9 cellular contexts compared by ENCODE assay signal in the genomic region with DNA sequence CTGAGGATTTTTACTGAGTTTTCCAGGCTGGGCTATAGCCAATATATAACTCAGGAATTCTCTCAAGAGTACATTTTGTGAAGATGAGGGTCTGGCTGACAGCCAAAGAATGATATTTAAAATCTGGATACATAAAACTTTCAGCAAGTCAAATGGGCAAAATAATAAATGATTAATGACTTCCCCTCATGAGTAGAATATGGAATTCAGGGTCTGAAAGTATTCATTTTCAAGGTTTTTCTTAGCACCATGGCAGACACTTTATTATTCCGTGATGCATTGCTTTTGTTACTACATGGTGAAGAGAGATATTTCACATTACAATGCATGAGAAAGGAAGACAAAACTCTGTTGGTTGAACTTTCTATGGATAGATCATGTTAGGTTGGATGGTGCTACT. TPM values are rescaled to one million over a fixed set of nuclear protein-coding genes. Genes with fewer than 3 reads are reported as not detected.
"Had no signal": no experiment of that assay in that cellular context is flagged by ENCODE, and none has a peak within 500 bp of the region (broad histone marks: within the 10 kb centered on the region; RNA-seq: fewer than 3 reads in every experiment).

No MANE protein-coding gene starts in this region.

- FAIRE-seq: H1, H54, HepG2 had no signal

- H3K27ac ChIP-seq: HL-60 had no signal

- H2AFZ ChIP-seq: GM23338 had no signal

- ATAC-seq: GM23338, HepG2 had no signal

- H3K4me3 ChIP-seq: GM23338 had no signal

- H3K4me2 ChIP-seq: GM23338 had no signal

- DNase-seq: H9, HCEC 1CT had no signal

RNA-seq across cellular contexts. Expression of a gene that starts 7.9 kb away (rescaled TPM):
- total RNA-seq: GM23338, H1, H9, HepG2, HT1080 had no signal
- polyA plus RNA-seq: H1, HepG2, IgD-negative memory B cell had no signal
